8 cellular contexts compared by ENCODE assay signal in the genomic region with DNA sequence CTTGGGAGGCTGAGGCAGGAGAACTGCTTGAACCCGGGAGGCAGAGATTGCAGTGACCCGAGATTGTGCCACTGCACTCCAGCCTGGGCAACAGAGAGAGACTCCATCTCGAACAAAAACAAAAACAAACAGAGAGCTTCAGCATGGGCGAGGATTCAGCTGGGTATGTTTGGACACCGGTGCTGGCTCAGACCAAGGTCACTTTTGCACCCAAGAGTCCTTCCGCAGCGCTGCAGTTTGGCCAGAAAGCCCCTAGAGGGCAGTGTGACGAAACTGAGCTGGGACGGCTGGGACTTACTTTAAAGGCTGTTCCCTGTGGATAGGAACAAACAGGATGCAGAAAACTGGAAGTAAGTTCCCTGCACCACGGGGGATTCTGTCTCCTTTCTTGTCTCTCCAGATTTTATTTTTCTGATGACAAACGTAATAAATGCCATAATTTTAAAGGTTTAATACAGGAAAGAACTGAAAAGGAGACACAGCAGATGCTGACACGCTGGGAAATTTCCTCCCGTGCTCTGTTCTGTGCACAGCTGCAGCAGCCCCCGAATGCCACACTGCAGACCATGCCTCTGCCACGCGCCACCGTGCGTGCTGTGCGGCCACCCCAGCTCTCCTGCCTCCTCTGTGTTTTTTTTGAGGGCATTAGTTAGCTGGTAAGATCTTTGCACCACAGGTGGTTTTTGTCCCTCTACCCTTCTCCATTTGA. TPM values are rescaled to one million over a fixed set of nuclear protein-coding genes. Genes with fewer than 3 reads are reported as not detected.
DNase-seq lines count a peak whose midpoint lies in the region; ATAC-seq and TF ChIP-seq lines count a peak whose summit lies in the region.

No MANE protein-coding gene starts in this region.

- no peak overlapping the region for H3K27ac ChIP-seq in 22Rv1
- H3K27ac ChIP-seq in lung (ENCODE audit: low read depth in 1 of 2, low read length in 1 of 2), result peak overlapping the region in 1 of 2 donors; percentile 60

- 25 to 29% methylated on average over 19 of the region's 19 CpGs for WGBS in lung, 2 donors

- H3K4me3 ChIP-seq in lung, result no peak overlapping the region

- H3K4me1 ChIP-seq in lung (ENCODE audit: control insufficient read depth in 2 of 2, insufficient read depth in 2 of 2, low read length in 2 of 2), result peaks cover 0 to 4% of the 10 kb centered on the region in 2 donors

- no peaks in the 10 kb centered on the region for H3K27me3 ChIP-seq in lung (ENCODE audit: control insufficient read depth, insufficient read depth)

- ATAC-seq in lung (ENCODE audit: insufficient read depth, low FRiP score), result peak; percentile 73
- no peak for ATAC-seq in HG03135 (IDR thresholded peaks at IDR 0.05; ENCODE audit: unreplicated experiment)

- H3K9me3 ChIP-seq in lung (ENCODE audit: control insufficient read depth in 2 of 2, insufficient read depth in 1 of 2, low read length in 1 of 2), result no peaks in the 10 kb centered on the region

- H3K36me3 ChIP-seq in lung (ENCODE audit: control insufficient read depth in 2 of 2, insufficient read depth in 2 of 2, low read length in 2 of 2), result peaks cover 0 to 13% of the 10 kb centered on the region in 2 donors

- in situ Hi-C loops in GM13976 (cut with MboI; ENCODE audit: low sequenced_read_pairs, unreplicated experiment), result loop anchor here (10.0 kb wide), 1 partner anchor 99 kb away; no protein-coding TSS in a partner anchor

- TF ChIP-seq CTCF in 22Rv1 (IDR thresholded peaks at IDR 0.05) (peak; percentile 91), GM13976 (IDR thresholded peaks at IDR 0.05; ENCODE audit: borderline replicate concordance, control extremely low read depth, extremely low read depth, insufficient read depth, missing control alignments) (peak; percentile 93), lung (IDR thresholded peaks at IDR 0.05; ENCODE audit: control extremely low read depth, extremely low read depth) (peak; percentile 76)

- DNase-seq in GM13976 (ENCODE audit: low spot score) (peak; percentile 82), NCI-H460 (ENCODE audit: extremely low read depth, low read depth) (peak; percentile 84), dermis blood vessel endothelial cell (peak; percentile 88), lung (ENCODE audit: low spot score) (peak; percentile 82)
- peak; percentile 55 for DNase-seq in activated CD4-positive, alpha-beta T cell treated with anti-CD3 and anti-CD28 coated beads, Interleukin-2, amount 50 U/mL, for 1 hour
- DNase-seq in stimulated activated CD8-positive, alpha-beta memory T cell treated with anti-CD3 and anti-CD28 coated beads, Interleukin-12 subunit alpha, Interleukin-12 subunit beta, amount 100 ng/mL, for 1 hour (ENCODE audit: low read depth), result peak; percentile 49

RNA-seq across cellular contexts. Expression of a gene that starts 25.2 kb away (rescaled TPM):
- 49.0 and 55.5 TPM in 2 replicates for total RNA-seq in NCI-H460 (2014; rRNA removed; shearing (Covaris generic))
- 71.2 and 84.1 TPM in 2 replicates for polyA plus RNA-seq in NCI-H460 (2014; cell fraction: nucleus; rRNA removed)
- total RNA-seq in dermis blood vessel endothelial cell (22.8 and 24.7 TPM in 2 replicates), lung (10 to 100 TPM; 56.4 to 61.5 TPM)
- 10 to 100 TPM; 22.2 to 33.3 TPM for polyA plus RNA-seq in lung

RNA-seq across cellular contexts. Expression of a gene that starts 37.2 kb away (rescaled TPM):
- 0.20 and 0.35 TPM in 2 replicates for total RNA-seq in NCI-H460 (2014; rRNA removed; shearing (Covaris generic))
- polyA plus RNA-seq in NCI-H460 (2014; cell fraction: nucleus; rRNA removed), result not detected in 2 replicates
- 1.5 and 5.1 TPM in 2 replicates for total RNA-seq in dermis blood vessel endothelial cell
- 1 to 10 TPM; 8.2 to 8.3 TPM for total RNA-seq in lung
- polyA plus RNA-seq in lung, result 1 to 10 TPM in 1 of 2 donors, under 1 TPM in 1; 0.39 to 1.7 TPM

RNA-seq across cellular contexts. Expression of a gene that starts 59.4 kb away (rescaled TPM):
- 24.1 and 25.4 TPM in 2 replicates for total RNA-seq in NCI-H460 (2014; rRNA removed; shearing (Covaris generic))
- polyA plus RNA-seq in NCI-H460 (2014; cell fraction: nucleus; rRNA removed), result 7.4 and 13.2 TPM in 2 replicates
- total RNA-seq in dermis blood vessel endothelial cell (57.9 and 95.3 TPM in 2 replicates), lung (100 to 1,000 TPM in 1 of 2 donors, 10 to 100 TPM in 1; 95.6 to 176 TPM)
- polyA plus RNA-seq in lung, result 10 to 100 TPM; 47.5 to 88.2 TPM
